Comparison of ENCODE assay signal across 33 cellular contexts in genomic region chr11:134647066-134647746, GRCh38.
DNase-seq lines count a peak whose midpoint lies in the region; ATAC-seq and TF ChIP-seq lines count a peak whose summit lies in the region.
"Had no signal": no experiment of that assay in that cellular context is flagged by ENCODE, and none has a peak within 500 bp of the region (broad histone marks: within the 10 kb centered on the region; RNA-seq: fewer than 3 reads in every experiment).

No MANE protein-coding gene starts in this region.

- TF ChIP-seq CTCF in coronary artery (IDR thresholded peaks at IDR 0.05) = no peak
- TF ChIP-seq CTCF in neural progenitor cell (IDR thresholded peaks at IDR 0.05) = no peak

- H3K4me3 ChIP-seq in coronary artery (no peak overlapping the region), neural progenitor cell (no peak overlapping the region)
- H3K4me3 ChIP-seq: adrenal gland, BLaER1, esophagus muscularis mucosa, psoas muscle, SJCRH30, suprapubic skin had no signal

- H3K27ac Mint-ChIP-seq in neural progenitor cell = peak overlapping the region; percentile 59
- H3K27ac Mint-ChIP-seq: dendritic cell treated with granulocyte-macrophage colony-stimulating factor and Interleukin-4, amounts not matched to agents 40 ng/mL and 50 ng/mL, for 4 days; naive thymus-derived CD4-positive, alpha-beta T cell; stimulated activated memory B cell treated with anti-CD40 and anti-IgM and Interleukin-4, amounts not matched to agents 10 μg/mL and 1 μg/mL and 100 μg/mL, for 72 hours; T-cell had no signal

- no peak overlapping the region for H2AFZ ChIP-seq in neural progenitor cell (replicated peaks)

- H3K36me3 ChIP-seq in KOPT-K1 (ENCODE audit: insufficient read depth, low read length) = no peaks in the 10 kb centered on the region
- no peaks in the 10 kb centered on the region for H3K36me3 ChIP-seq in neural progenitor cell
- H3K36me3 ChIP-seq: adrenal gland, BLaER1, esophagus muscularis mucosa, SJCRH30, suprapubic skin, WERI-Rb-1 had no signal

- H3K27ac ChIP-seq in KOPT-K1 (ENCODE audit: low read depth, low read length, poor library complexity, severe bottlenecking) (peak overlapping the region; percentile 55), coronary artery (no peak overlapping the region), neural progenitor cell (no peak overlapping the region)
- H3K27ac ChIP-seq: adrenal gland, BLaER1, esophagus muscularis mucosa, HL-60, psoas muscle, SJCRH30, suprapubic skin, WERI-Rb-1 had no signal

- H4K20me1 ChIP-seq in neural progenitor cell (ENCODE audit: low read depth) = no peaks in the 10 kb centered on the region
- H4K20me1 ChIP-seq: BLaER1 had no signal

- no peaks in the 10 kb centered on the region for H3K4me1 ChIP-seq in neural progenitor cell
- H3K4me1 ChIP-seq: adrenal gland, BLaER1, psoas muscle, SJCRH30 had no signal

- H3K36me3 Mint-ChIP-seq in neural progenitor cell = no peaks in the 10 kb centered on the region
- H3K36me3 Mint-ChIP-seq: naive thymus-derived CD4-positive, alpha-beta T cell; stimulated activated memory B cell treated with anti-CD40 and anti-IgM and Interleukin-4, amounts not matched to agents 10 μg/mL and 1 μg/mL and 100 μg/mL, for 72 hours; T-cell had no signal

- no peaks in the 10 kb centered on the region for H3F3A ChIP-seq in neural progenitor cell (ENCODE audit: low read depth)

- H3K27me3 ChIP-seq in neural progenitor cell = no peaks in the 10 kb centered on the region
- H3K27me3 ChIP-seq: adrenal gland had no signal

- no peak overlapping the region for H3K9ac ChIP-seq in neural progenitor cell
- H3K9ac ChIP-seq: BLaER1 had no signal

- DNase-seq in DMS53 treated with DMSO at 0.1 percent for 48 hours (lab: John Stamatoyannopoulos, UW; ENCODE audit: unreplicated experiment) (peak; percentile 31), coronary artery (ENCODE audit: low spot score) (peak; percentile 52), neural progenitor cell (ENCODE audit: low spot score) (no peak), NCI-H510A (lab: John Stamatoyannopoulos, UW) (no peak), NCI-H2081 (lab: John Stamatoyannopoulos, UW) (no peak), NCI-H1092 treated with DMSO at 0.1 percent for 48 hours (lab: John Stamatoyannopoulos, UW) (no peak)
- DNase-seq: activated CD4-positive, alpha-beta T cell treated with anti-CD3 and anti-CD28 coated beads for 48 hours; activated T-cell treated with anti-CD3 and anti-CD28 coated beads, Interleukin-2, amount 50 U/mL, for 4 hours; adrenal gland; COR-L47; foreskin fibroblast; GOT3; KG1; kidney glomerular epithelial cell; midbrain; MM.1S; naive thymus-derived CD4-positive, alpha-beta T cell; NCI-H1930; NCI-H748 treated with DMSO at 0.1 percent for 48 hours; occipital lobe; psoas muscle; SJCRH30; WERI-Rb-1 had no signal

- H3K9me3 ChIP-seq in KOPT-K1 (ENCODE audit: insufficient read depth, low read length, poor library complexity, severe bottlenecking) = no peaks in the 10 kb centered on the region
- no peaks in the 10 kb centered on the region for H3K9me3 ChIP-seq in neural progenitor cell (ENCODE audit: low read depth)
- H3K9me3 ChIP-seq: adrenal gland, BLaER1, esophagus muscularis mucosa, psoas muscle, SJCRH30, suprapubic skin had no signal

- H3K27me3 Mint-ChIP-seq in neural progenitor cell (ENCODE audit: insufficient read depth, low read depth) = peaks cover 2% of the 10 kb centered on the region

- H3K4me1 Mint-ChIP-seq in neural progenitor cell = peaks cover 33% of the 10 kb centered on the region
- H3K4me1 Mint-ChIP-seq: central memory CD8-positive, alpha-beta T cell had no signal

- no peak overlapping the region for H3K4me3 Mint-ChIP-seq in neural progenitor cell
- H3K4me3 Mint-ChIP-seq: activated T-cell treated with anti-CD3 and anti-CD28 coated beads, Interleukin-2, amount 50 U/mL, for 4 hours; central memory CD8-positive, alpha-beta T cell; dendritic cell treated with granulocyte-macrophage colony-stimulating factor and Interleukin-4, amounts not matched to agents 40 ng/mL and 50 ng/mL, for 4 days; naive thymus-derived CD4-positive, alpha-beta T cell; stimulated activated memory B cell treated with anti-CD40 and anti-IgM and Interleukin-4, amounts not matched to agents 10 μg/mL and 1 μg/mL and 100 μg/mL, for 72 hours; T-cell had no signal

- H3K4me2 ChIP-seq in neural progenitor cell = no peak overlapping the region
- H3K4me2 ChIP-seq: BLaER1 had no signal

- ATAC-seq in HG02840 (IDR thresholded peaks at IDR 0.05; ENCODE audit: low FRiP score, unreplicated experiment) = no peak
- ATAC-seq: naive thymus-derived CD4-positive, alpha-beta T cell; psoas muscle; stimulated activated memory B cell treated with anti-CD40 and anti-IgM and Interleukin-4, amounts not matched to agents 10 μg/mL and 1 μg/mL and 100 μg/mL, for 72 hours; T-cell had no signal

- H3K9me3 Mint-ChIP-seq in neural progenitor cell = no peaks in the 10 kb centered on the region
- H3K9me3 Mint-ChIP-seq: activated T-cell treated with anti-CD3 and anti-CD28 coated beads, Interleukin-2, amount 50 U/mL, for 4 hours; central memory CD8-positive, alpha-beta T cell; dendritic cell treated with granulocyte-macrophage colony-stimulating factor and Interleukin-4, amounts not matched to agents 40 ng/mL and 50 ng/mL, for 4 days; stimulated activated memory B cell treated with anti-CD40 and anti-IgM and Interleukin-4, amounts not matched to agents 10 μg/mL and 1 μg/mL and 100 μg/mL, for 72 hours; T-cell had no signal

- H3K79me2 ChIP-seq in neural progenitor cell (ENCODE audit: low read depth) = no peaks in the 10 kb centered on the region

Comparison
In these comparisons a context has a peak if more than half of its experiments do, and no peak if none do; other contexts are left out.
1. DNase-seq: peak in DMS53 treated with DMSO at 0.1 percent for 48 hours (single experiment) and coronary artery (single experiment); none in neural progenitor cell (single experiment), NCI-H510A (single experiment), NCI-H2081 (0 of 2) and NCI-H1092 treated with DMSO at 0.1 percent for 48 hours (single experiment).